In the genomic region with DNA sequence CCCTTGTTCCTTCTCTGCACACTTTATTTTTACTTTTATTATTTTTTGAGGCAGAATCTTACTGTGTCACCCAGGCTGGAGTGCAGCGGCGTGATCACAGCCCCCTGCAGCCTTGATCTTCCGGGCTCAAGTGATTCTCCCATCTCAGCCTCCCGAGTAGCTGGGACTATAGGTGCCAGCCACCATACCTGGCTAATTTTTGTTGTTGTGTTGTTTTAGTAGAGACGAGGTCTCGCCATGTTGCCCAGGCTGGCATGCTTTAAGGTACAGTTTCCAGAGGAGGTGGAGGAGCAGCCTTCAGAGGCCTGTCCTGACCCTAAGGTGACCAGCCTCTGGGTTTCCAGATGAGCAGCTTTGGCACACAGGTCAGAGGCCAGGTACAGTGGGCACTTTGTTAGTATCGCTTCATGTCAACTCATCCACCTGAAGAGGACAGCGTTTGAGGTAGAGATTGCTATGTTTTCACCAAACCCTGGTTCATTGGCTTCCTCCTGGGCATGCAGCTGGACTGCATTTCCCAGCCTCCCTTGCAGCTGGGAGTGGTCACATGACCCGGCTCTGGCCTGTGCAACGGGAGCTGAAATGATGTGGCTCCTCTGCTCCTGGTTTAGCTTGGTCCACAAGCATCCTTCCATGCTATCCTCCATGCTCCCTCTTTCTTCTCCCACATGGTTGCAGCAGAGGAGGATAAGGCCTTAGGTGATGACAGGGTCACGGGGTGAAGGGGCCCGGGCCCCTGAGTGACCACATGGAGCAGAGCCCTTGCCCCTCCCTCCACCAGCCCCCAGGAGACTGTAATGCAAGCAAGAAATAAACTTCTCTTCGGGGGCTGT, we compare ENCODE assay signal across 8 cellular contexts.
DNase-seq lines count a peak whose midpoint lies in the region; ATAC-seq and TF ChIP-seq lines count a peak whose summit lies in the region.

No MANE protein-coding gene starts in this region.

- intact Hi-C loops in posterior cingulate gyrus (cut with DNase I): no loop called here

- no peak for TF ChIP-seq CTCF in GM10266 (IDR thresholded peaks at IDR 0.05; ENCODE audit: control insufficient read depth, insufficient read depth, low read depth, missing control alignments)
- TF ChIP-seq CTCF in epithelial cell of esophagus (IDR thresholded peaks at IDR 0.05; ENCODE audit: insufficient read depth, low read depth, low read length, missing control alignments): no peak

- peak; percentile 15 for DNase-seq in GM10266 (ENCODE audit: extremely low spot score)
- DNase-seq in NCI-H226: peak; percentile 49
- DNase-seq in epithelial cell of esophagus (ENCODE audit: low read depth): peak; percentile 59
- peak in 9 of 10 donors; percentile 43 to 97 (median 80) for DNase-seq in posterior cingulate gyrus
- DNase-seq in NCI-H345 (lab: John Stamatoyannopoulos, UW): no peak

- no peak overlapping the region for H3K4me3 ChIP-seq in epithelial cell of esophagus (ENCODE audit: low read length)

- ATAC-seq in HG02571 (IDR thresholded peaks at IDR 0.05; ENCODE audit: unreplicated experiment): no peak
- no peak for ATAC-seq in HG03571 (IDR thresholded peaks at IDR 0.05; ENCODE audit: unreplicated experiment)
- ATAC-seq in GM18907 (IDR thresholded peaks at IDR 0.05; ENCODE audit: unreplicated experiment): no peak
